ENCODE assay signal across 8 cellular contexts in genomic region chr7:134782121-134782623, GRCh38. TPM values are rescaled to one million over a fixed set of nuclear protein-coding genes. Genes with fewer than 3 reads are reported as not detected.
DNase-seq lines count a peak whose midpoint lies in the region; ATAC-seq and TF ChIP-seq lines count a peak whose summit lies in the region.

No MANE protein-coding gene starts in this region.

- H3K36me3 Mint-ChIP-seq in H9 (ENCODE audit: insufficient read depth in 1 of 3, low read depth in 3 of 3) (peaks cover 0 to 6% (median 3%) of the 10 kb centered on the region in 3 experiments; a peak in 1 of 7 replicates), WTC11 (no peaks in the 10 kb centered on the region; the same call in 1 of the 2 replicates), nephron (ENCODE audit: low read depth) (peaks cover 7% of the 10 kb centered on the region), osteocyte (ENCODE audit: unreplicated experiment) (peaks cover 25% of the 10 kb centered on the region)
- H3K36me3 Mint-ChIP-seq in activated CD8-positive, alpha-beta T cell treated with anti-CD3 and anti-CD28 coated beads, Interleukin-2, amount 10 ng/mL, durations not matched to agents 7 days and 5 days (ENCODE audit: low read depth): no peaks in the 10 kb centered on the region

- H3K4ac ChIP-seq in H9 (ENCODE audit: low read depth, low read length): no peak overlapping the region

- DNase-seq in H9: no peak
- DNase-seq in WTC11 (ENCODE audit: low spot score): no peak
- no peak for DNase-seq in DMS114 treated with DMSO at 0.1 percent for 48 hours (lab: John Stamatoyannopoulos, UW; ENCODE audit: unreplicated experiment)
- DNase-seq in osteocyte (ENCODE audit: extremely low spot score, unreplicated experiment): no peak
- DNase-seq in left lobe of liver (ENCODE audit: low spot score): no peak
- no peak for DNase-seq in activated CD8-positive, alpha-beta T cell treated with anti-CD3 and anti-CD28 coated beads, Interleukin-2, amount 10 ng/mL, durations not matched to agents 7 days and 5 days

- ATAC-seq in GM18498 (IDR thresholded peaks at IDR 0.05; ENCODE audit: unreplicated experiment) (peak; percentile 88), WTC11 (no peak), left lobe of liver (no peak)
- no peak for ATAC-seq in activated CD8-positive, alpha-beta T cell treated with anti-CD3 and anti-CD28 coated beads, Interleukin-2, amount 10 ng/mL, durations not matched to agents 7 days and 5 days

- POLR2A ChIA-PET in WTC11 (lab: Charles Lee): interaction anchor here (1.0 kb wide), 1 partner anchor 15 kb away, joined by 3 read pairs; no protein-coding TSS in a partner anchor
- POLR2A ChIA-PET in activated CD8-positive, alpha-beta T cell treated with anti-CD3 and anti-CD28 coated beads, Interleukin-2, amount 10 ng/mL, durations not matched to agents 7 days and 5 days (lab: Charles Lee): no interaction called here

- H3K27ac Mint-ChIP-seq in H9: no peak overlapping the region
- H3K27ac Mint-ChIP-seq in WTC11: no peak overlapping the region
- peak overlapping the region in 2 of 3 experiments; percentile 12 to 90 for H3K27ac Mint-ChIP-seq in nephron
- H3K27ac Mint-ChIP-seq in osteocyte (ENCODE audit: unreplicated experiment): no peak overlapping the region
- H3K27ac Mint-ChIP-seq in activated CD8-positive, alpha-beta T cell treated with anti-CD3 and anti-CD28 coated beads, Interleukin-2, amount 10 ng/mL, durations not matched to agents 7 days and 5 days: no peak overlapping the region

- peaks cover 4% of the 10 kb centered on the region for H3K79me1 ChIP-seq in H9 (ENCODE audit: insufficient read depth, low read depth, low read length, poor library complexity, severe bottlenecking)

- no peak overlapping the region for H3K14ac ChIP-seq in H9 (ENCODE audit: insufficient read depth, low read length)

- no peak overlapping the region for H4K91ac ChIP-seq in H9 (ENCODE audit: insufficient read length, low read depth, low read length)

- H3K18ac ChIP-seq in H9 (ENCODE audit: insufficient read length, low read depth, low read length): no peak overlapping the region

- peak overlapping the region; percentile 75 for H3K4me2 ChIP-seq in H9 (ENCODE audit: insufficient read depth, insufficient read length, low read length)

- H4K5ac ChIP-seq in H9 (ENCODE audit: insufficient read length, low read depth, low read length): no peak overlapping the region

- peaks cover 42% of the 10 kb centered on the region; the same call in 1 of the 2 replicates for H3K79me2 ChIP-seq in H9 (ENCODE audit: insufficient read depth, low read length)

- no peak overlapping the region for H3K27ac ChIP-seq in H9 (ENCODE audit: insufficient read length, low read depth, low read length)

- no peaks in the 10 kb centered on the region for H4K20me1 ChIP-seq in H9 (ENCODE audit: control insufficient read depth, insufficient read depth, insufficient read length)

- H3K27me3 ChIP-seq in H9 (ENCODE audit: insufficient read depth, low read length): no peaks in the 10 kb centered on the region

- H3K9me3 Mint-ChIP-seq in H9: no peaks in the 10 kb centered on the region
- H3K9me3 Mint-ChIP-seq in WTC11: no peaks in the 10 kb centered on the region
- no peaks in the 10 kb centered on the region for H3K9me3 Mint-ChIP-seq in nephron
- H3K9me3 Mint-ChIP-seq in osteocyte (ENCODE audit: unreplicated experiment): no peaks in the 10 kb centered on the region
- no peaks in the 10 kb centered on the region for H3K9me3 Mint-ChIP-seq in activated CD8-positive, alpha-beta T cell treated with anti-CD3 and anti-CD28 coated beads, Interleukin-2, amount 10 ng/mL, durations not matched to agents 7 days and 5 days (ENCODE audit: insufficient read depth)

- no peak overlapping the region for H2AFZ ChIP-seq in H9 (ENCODE audit: low read length)

- no peak for TF ChIP-seq CTCF in H9 (conservative IDR thresholded peaks at IDR 0.05)
- no peak for TF ChIP-seq CTCF in WTC11 (IDR thresholded peaks at IDR 0.05)
- no peak for TF ChIP-seq CTCF in nephron (IDR thresholded peaks at IDR 0.05; ENCODE audit: unreplicated experiment in 3 of 3)
- no peak for TF ChIP-seq CTCF in osteocyte (IDR thresholded peaks at IDR 0.05)

- H3K4me1 ChIP-seq in H9 (ENCODE audit: insufficient read depth, low read length): peaks cover 5% of the 10 kb centered on the region

- H3K23ac ChIP-seq in H9 (ENCODE audit: insufficient read length, low read depth, low read length): no peak overlapping the region

- H3K23me2 ChIP-seq in H9 (ENCODE audit: insufficient read length, low read depth, low read length, poor library complexity, severe bottlenecking): peaks cover 3% of the 10 kb centered on the region

- H2BK15ac ChIP-seq in H9 (ENCODE audit: low read depth, low read length): no peak overlapping the region

- H3K4me1 Mint-ChIP-seq in H9: peaks cover 49 to 55% of the 10 kb centered on the region in 2 experiments
- H3K4me1 Mint-ChIP-seq in WTC11: peaks cover 28% of the 10 kb centered on the region
- H3K4me1 Mint-ChIP-seq in nephron: peaks cover 50% of the 10 kb centered on the region
- peaks cover 31% of the 10 kb centered on the region for H3K4me1 Mint-ChIP-seq in osteocyte (ENCODE audit: unreplicated experiment)
- H3K4me1 Mint-ChIP-seq in activated CD8-positive, alpha-beta T cell treated with anti-CD3 and anti-CD28 coated beads, Interleukin-2, amount 10 ng/mL, durations not matched to agents 7 days and 5 days (ENCODE audit: low read depth): no peaks in the 10 kb centered on the region

- no peak overlapping the region for H2BK20ac ChIP-seq in H9 (ENCODE audit: low read depth, low read length, poor library complexity, severe bottlenecking)

- H2BK120ac ChIP-seq in H9 (ENCODE audit: low read depth, low read length, poor library complexity, severe bottlenecking): no peak overlapping the region

- H3K9me3 ChIP-seq in H9 (ENCODE audit: control insufficient read depth, low read depth, low read length): no peaks in the 10 kb centered on the region

- H2BK5ac ChIP-seq in H9 (ENCODE audit: insufficient read length, low read length): no peak overlapping the region

- no peak overlapping the region for H2BK12ac ChIP-seq in H9 (ENCODE audit: insufficient read length, low read depth, low read length)

- H3K56ac ChIP-seq in H9 (ENCODE audit: insufficient read length, low read depth, low read length): no peak overlapping the region

- H3K4me3 Mint-ChIP-seq in H9 (peak overlapping the region in 1 of 2 experiments; percentile 13; a peak in 1 of 5 replicates), WTC11 (peak overlapping the region; percentile 88), nephron (peak overlapping the region in 2 of 3 experiments; percentile 88 to 92), osteocyte (ENCODE audit: unreplicated experiment) (no peak overlapping the region)
- no peak overlapping the region for H3K4me3 Mint-ChIP-seq in activated CD8-positive, alpha-beta T cell treated with anti-CD3 and anti-CD28 coated beads, Interleukin-2, amount 10 ng/mL, durations not matched to agents 7 days and 5 days

- CTCF ChIA-PET in WTC11 (lab: Charles Lee): no interaction called here
- CTCF ChIA-PET in activated CD8-positive, alpha-beta T cell treated with anti-CD3 and anti-CD28 coated beads, Interleukin-2, amount 10 ng/mL, durations not matched to agents 7 days and 5 days (lab: Charles Lee): no interaction called here

- H3K27me3 Mint-ChIP-seq in H9 (ENCODE audit: low read depth) (no peaks in the 10 kb centered on the region), WTC11 (ENCODE audit: low read depth) (no peaks in the 10 kb centered on the region), nephron (ENCODE audit: low read depth) (no peaks in the 10 kb centered on the region), osteocyte (ENCODE audit: unreplicated experiment) (no peaks in the 10 kb centered on the region)
- peaks cover 7% of the 10 kb centered on the region for H3K27me3 Mint-ChIP-seq in activated CD8-positive, alpha-beta T cell treated with anti-CD3 and anti-CD28 coated beads, Interleukin-2, amount 10 ng/mL, durations not matched to agents 7 days and 5 days (ENCODE audit: low read depth)

- no peak overlapping the region for H3T11ph ChIP-seq in H9 (ENCODE audit: low read length)

- H4K8ac ChIP-seq in H9 (replicated peaks; ENCODE audit: insufficient read length, low read depth, low read length): no peak overlapping the region

- no peak overlapping the region for H3K9ac ChIP-seq in H9 (ENCODE audit: extremely low read depth, insufficient read length, low read length)

- H2AK5ac ChIP-seq in H9 (ENCODE audit: insufficient read length, low read length): no peak overlapping the region

- no CpG with 5 or more reads among the region's 4 CpGs for WGBS in H9 (ENCODE audit: extremely low coverage, insufficient read length, low lambda C conversion rate)

TF ChIP-seq in WTC11, 78 proteins besides CTCF, POLR2A, EP300 and RAD21 (continues in another document):
- TF ChIP-seq CDX4 (CRISPR knock-in tag; IDR thresholded peaks at IDR 0.05; ENCODE audit: borderline replicate concordance) (no peak), TCF7 (CRISPR knock-in tag; IDR thresholded peaks at IDR 0.05; ENCODE audit: low read depth) (no peak), PREB (CRISPR knock-in tag; IDR thresholded peaks at IDR 0.05; ENCODE audit: borderline replicate concordance) (no peak), ZNF416 (CRISPR knock-in tag; IDR thresholded peaks at IDR 0.05) (no peak)

RNA-seq across cellular contexts. Expression of gene CALD1, which starts 2.7 kb away (rescaled TPM):
- 107 and 118 TPM in 2 replicates for total RNA-seq in H9 (2021)
- total RNA-seq in WTC11 (2021): 120 to 147 TPM (median 127 TPM) in 3 replicates
- total RNA-seq in osteocyte: 781 and 807 TPM in 2 replicates
- total RNA-seq in left lobe of liver: 145 TPM
- total RNA-seq in activated CD8-positive, alpha-beta T cell treated with anti-CD3 and anti-CD28 coated beads, Interleukin-2, amount 10 ng/mL, durations not matched to agents 7 days and 5 days: under 1 TPM in 1 of 2 experiments, not detected in 1; 0.55 TPM

Comparison
In these comparisons a context has a peak if more than half of its experiments do, and no peak if none do; other contexts are left out.
1. H3K27ac Mint-ChIP-seq: peak in nephron (2 of 3); none in H9 (0 of 3), WTC11 (single experiment), osteocyte (single experiment) and activated CD8-positive, alpha-beta T cell treated with anti-CD3 and anti-CD28 coated beads, Interleukin-2, amount 10 ng/mL, durations not matched to agents 7 days and 5 days (single experiment).
2. H3K4me3 Mint-ChIP-seq: peak in WTC11 (single experiment) and nephron (2 of 3); none in osteocyte (single experiment) and activated CD8-positive, alpha-beta T cell treated with anti-CD3 and anti-CD28 coated beads, Interleukin-2, amount 10 ng/mL, durations not matched to agents 7 days and 5 days (single experiment).
3. RNA of gene CALD1, which starts 2.7 kb away (total RNA-seq): 781 to 807 TPM in osteocyte, 120 to 147 TPM in WTC11, 145 TPM in left lobe of liver (single experiment) and 107 to 118 TPM in H9; 0.55 TPM in activated CD8-positive, alpha-beta T cell treated with anti-CD3 and anti-CD28 coated beads, Interleukin-2, amount 10 ng/mL, durations not matched to agents 7 days and 5 days; every median in the first group is over 10 times any median in the second.